19 cellular contexts compared by ENCODE assay signal in genomic region chr4:90093526-90093925, GRCh38.
"Had no signal": no experiment of that assay in that cellular context is flagged by ENCODE, and none has a peak within 500 bp of the region (broad histone marks: within the 10 kb centered on the region; RNA-seq: fewer than 3 reads in every experiment).

No MANE protein-coding gene starts in this region.

- ATAC-seq: natural killer cell; right lobe of liver; stimulated activated memory B cell treated with anti-CD40 and anti-IgM and Interleukin-4, amounts not matched to agents 10 μg/mL and 1 μg/mL and 100 μg/mL, for 72 hours; stimulated activated naive CD8-positive, alpha-beta T cell treated with anti-CD3 and anti-CD28 coated beads, Interleukin-15, amount 100 ng/mL, for 72 hours had no signal

- H3K27ac ChIP-seq: left ventricle myocardium inferior, ovary, right atrium auricular region, right lobe of liver, tibial nerve, uterus had no signal

- DNase-seq: islet precursor cell; left ventricle myocardium inferior; mesendoderm; naive B cell; natural killer cell; nephron progenitor cell; ovary; right lobe of liver; stimulated activated CD4-positive, alpha-beta T cell treated with anti-CD3 and anti-CD28 coated beads, Interleukin-1b, Interleukin-23, amount 100 ng/mL, for 48 hours; stimulated activated CD4-positive, alpha-beta T cell treated with anti-CD3 and anti-CD28 coated beads, Interleukin-2, amount 100 ng/mL, for 48 hours; stimulated activated CD4-positive, alpha-beta T cell treated with anti-CD3 and anti-CD28 coated beads, Interleukin-4, amount 100 ng/mL, for 4 hours; stimulated activated CD8-positive, alpha-beta memory T cell treated with anti-CD3 and anti-CD28 coated beads, Interleukin-4, amount 100 ng/mL, for 48 hours; stimulated activated naive CD4-positive, alpha-beta T cell treated with Interleukin-2 at 50 U/mL for 16 hours; stimulated activated naive CD8-positive, alpha-beta T cell treated with anti-CD3 and anti-CD28 coated beads, Interleukin-15, amount 100 ng/mL, for 72 hours; substantia nigra; uterus had no signal
